Comparison of ENCODE assay signal across 8 cellular contexts in genomic region chr10:18501198-18501597, GRCh38.
DNase-seq lines count a peak whose midpoint lies in the region; ATAC-seq and TF ChIP-seq lines count a peak whose summit lies in the region.

No MANE protein-coding gene starts in this region.

- H3K9me3 Mint-ChIP-seq in type B pancreatic cell = no peaks in the 10 kb centered on the region

- ATAC-seq in activated CD4-positive, CD25-positive, alpha-beta regulatory T cell treated with anti-CD3 and anti-CD28 coated beads, Interleukin-2, amount 50 U/mL, for 24 hours = peak; percentile 97
- ATAC-seq in HG02588 (IDR thresholded peaks at IDR 0.05; ENCODE audit: unreplicated experiment) (peak; percentile 93), omental fat pad (ENCODE audit: low FRiP score) (no peak)

- no peaks in the 10 kb centered on the region for H3K4me1 Mint-ChIP-seq in type B pancreatic cell (ENCODE audit: unreplicated experiment)

- TF ChIP-seq CTCF in omental fat pad (IDR thresholded peaks at IDR 0.05) (no peak), type B pancreatic cell (conservative IDR thresholded peaks at IDR 0.05) (no peak)

- no peaks in the 10 kb centered on the region for H3K36me3 Mint-ChIP-seq in type B pancreatic cell

- no peak overlapping the region for H3K27ac Mint-ChIP-seq in type B pancreatic cell

- H3K4me3 Mint-ChIP-seq in type B pancreatic cell = no peak overlapping the region

- DNase-seq in activated CD4-positive, CD25-positive, alpha-beta regulatory T cell (lab: John Stamatoyannopoulos, UW) = no peak
- DNase-seq in NCI-H82 (lab: John Stamatoyannopoulos, UW) (peak; percentile 68), non-pigmented ciliary epithelial cell (ENCODE audit: low read depth) (peak; percentile 10), omental fat pad (ENCODE audit: low spot score) (no peak), type B pancreatic cell (ENCODE audit: extremely low spot score, unreplicated experiment) (no peak), CD1c-positive myeloid dendritic cell (ENCODE audit: extremely low spot score) (no peak)

- no peaks in the 10 kb centered on the region for H3K27me3 Mint-ChIP-seq in type B pancreatic cell

Comparison
In these comparisons a context has a peak if more than half of its experiments do, and no peak if none do; other contexts are left out.
1. DNase-seq: peak in NCI-H82 (single experiment) and non-pigmented ciliary epithelial cell (single experiment); none in activated CD4-positive, CD25-positive, alpha-beta regulatory T cell (0 of 4), omental fat pad (single experiment), type B pancreatic cell (single experiment) and CD1c-positive myeloid dendritic cell (single experiment).